8 cellular contexts compared by ENCODE assay signal in genomic region chr6:20403766-20404640, GRCh38. TPM values are rescaled to one million over a fixed set of nuclear protein-coding genes. Genes with fewer than 3 reads are reported as not detected.
DNase-seq lines count a peak whose midpoint lies in the region; ATAC-seq, FAIRE-seq and TF ChIP-seq lines count a peak whose summit lies in the region.

No MANE protein-coding gene starts in this region.

- H3K27me3 ChIP-seq in muscle layer of duodenum (ENCODE audit: low read depth, low read length) = no peaks in the 10 kb centered on the region

- FAIRE-seq in D721Med (lab: Jason Lieb, UNC) = no peak

- H3K27me3 Mint-ChIP-seq in activated CD8-positive, alpha-beta T cell treated with anti-CD3 and anti-CD28 coated beads for 36 hours = no peaks in the 10 kb centered on the region

- peak overlapping the region; percentile 92 for H3K27ac ChIP-seq in muscle layer of duodenum (ENCODE audit: low read length)

- peak overlapping the region; percentile 98 for H3K27ac Mint-ChIP-seq in activated CD8-positive, alpha-beta T cell treated with anti-CD3 and anti-CD28 coated beads for 36 hours

- peak overlapping the region; percentile 77 to 89 for H3K4me3 ChIP-seq in muscle layer of duodenum (ENCODE audit: low read depth in 1 of 2, low read length in 2 of 2)

- H3K9me3 ChIP-seq in muscle layer of duodenum (ENCODE audit: control insufficient read depth in 1 of 2, low read length in 2 of 2) = no peaks in the 10 kb centered on the region

- intact Hi-C loops in activated CD8-positive, alpha-beta T cell treated with anti-CD3 and anti-CD28 coated beads for 36 hours (cut with micrococcal nuclease) = loop anchor here (2.0 to 5.0 kb wide), 2 partner anchors 112 to 125 kb away; no protein-coding TSS in a partner anchor

- peaks cover 0 to 4% of the 10 kb centered on the region in 2 donors for H3K36me3 ChIP-seq in muscle layer of duodenum (ENCODE audit: control insufficient read depth in 1 of 2, insufficient read depth in 2 of 2, low read length in 2 of 2)

- peak overlapping the region; percentile 86 for H3K4me3 Mint-ChIP-seq in activated CD8-positive, alpha-beta T cell treated with anti-CD3 and anti-CD28 coated beads for 36 hours

- no peaks in the 10 kb centered on the region for H3K9me3 Mint-ChIP-seq in activated CD8-positive, alpha-beta T cell treated with anti-CD3 and anti-CD28 coated beads for 36 hours

- POLR2A ChIA-PET in activated CD8-positive, alpha-beta T cell treated with anti-CD3 and anti-CD28 coated beads for 36 hours (lab: Charles Lee) = interaction anchor here (0.7 to 5.9 kb wide), 23 partner anchors 9 to 1192 kb away, joined by 3 to 60 read pairs (median 4); partner anchors contain the start of gene CDKAL1

- peak; percentile 5 for ATAC-seq in HG02840 (IDR thresholded peaks at IDR 0.05; ENCODE audit: low FRiP score, unreplicated experiment)
- peak; percentile 28 for ATAC-seq in activated CD8-positive, alpha-beta T cell treated with anti-CD3 and anti-CD28 coated beads for 36 hours

- H3K36me3 Mint-ChIP-seq in activated CD8-positive, alpha-beta T cell treated with anti-CD3 and anti-CD28 coated beads for 36 hours (ENCODE audit: low read depth) = peaks cover 33% of the 10 kb centered on the region

- CTCF ChIA-PET in activated CD8-positive, alpha-beta T cell treated with anti-CD3 and anti-CD28 coated beads for 36 hours (lab: Charles Lee) = interaction anchor here (0.6 to 3.4 kb wide), 35 partner anchors 10 to 1965 kb away, joined by 3 to 45 read pairs (median 4); partner anchors contain the start of gene CDKAL1

- peak; percentile 78 for DNase-seq in DMS53 (lab: John Stamatoyannopoulos, UW)
- peak; percentile 16 for DNase-seq in NCI-H460 (ENCODE audit: extremely low read depth, low read depth)
- DNase-seq in activated CD8-positive, alpha-beta T cell treated with anti-CD3 and anti-CD28 coated beads for 36 hours = peak; percentile 92
- DNase-seq in effector CD8-positive, alpha-beta T cell (lab: John Stamatoyannopoulos, UW) = peak; percentile 45
- peak; percentile 12 to 64 (median 35) for DNase-seq in stimulated activated naive CD4-positive, alpha-beta T cell (lab: John Stamatoyannopoulos, UW)
- DNase-seq in D721Med (ENCODE audit: insufficient read length, low spot score) = no peak

- TF ChIP-seq CTCF in activated CD8-positive, alpha-beta T cell treated with anti-CD3 and anti-CD28 coated beads for 36 hours (IDR thresholded peaks at IDR 0.05) = no peak
- TF ChIP-seq CTCF in D721Med (IDR thresholded peaks at IDR 0.05; ENCODE audit: insufficient read depth, missing control alignments) = no peak

- H3K4me1 ChIP-seq in muscle layer of duodenum (ENCODE audit: control insufficient read depth in 1 of 2, insufficient read depth in 2 of 2, low read length in 2 of 2) = peaks cover 0 to 7% of the 10 kb centered on the region in 2 donors

- H3K4me1 Mint-ChIP-seq in activated CD8-positive, alpha-beta T cell treated with anti-CD3 and anti-CD28 coated beads for 36 hours (ENCODE audit: low read depth) = peaks cover 47% of the 10 kb centered on the region

RNA-seq across cellular contexts. Expression of gene E2F3, which starts 2.3 kb away (rescaled TPM):
- 11.3 and 13.1 TPM in 2 replicates for total RNA-seq in NCI-H460 (2014; rRNA removed; shearing (Covaris generic))
- 18.2 and 24.1 TPM in 2 replicates for polyA plus RNA-seq in NCI-H460 (2014; cell fraction: nucleus; rRNA removed)
- total RNA-seq in activated CD8-positive, alpha-beta T cell treated with anti-CD3 and anti-CD28 coated beads for 36 hours = 10 to 100 TPM; 16.0 to 17.0 TPM
